ENCODE assay signal across 8 cellular contexts in genomic region chr17:20008242-20009051, GRCh38. TPM values are rescaled to one million over a fixed set of nuclear protein-coding genes. Genes with fewer than 3 reads are reported as not detected.
DNase-seq lines count a peak whose midpoint lies in the region; ATAC-seq and TF ChIP-seq lines count a peak whose summit lies in the region.

No MANE protein-coding gene starts in this region.

- H3K36me3 Mint-ChIP-seq in activated CD4-positive, alpha-beta memory T cell treated with anti-CD3 and anti-CD28 coated beads, Interleukin-2, amount 10 ng/mL, durations not matched to agents 7 days and 5 days (ENCODE audit: low read depth): no peaks in the 10 kb centered on the region

- H3K4me1 ChIP-seq in trophoblast cell (ENCODE audit: control insufficient read depth in 1 of 2, insufficient read depth in 2 of 2, low read length in 2 of 2): peaks cover 4 to 10% of the 10 kb centered on the region in 2 experiments

- peaks cover 14% of the 10 kb centered on the region for H3K27me3 ChIP-seq in trophoblast cell (ENCODE audit: insufficient read depth, low read length)

- intact Hi-C loops in Right ventricle myocardium superior (cut with DNase I): no loop called here

- H3K4me3 ChIP-seq in AG10803 (ENCODE audit: low read length) (peak overlapping the region; percentile 61), trophoblast cell (ENCODE audit: low read depth, low read length) (peak overlapping the region; percentile 78)

- ATAC-seq in GM18511 (IDR thresholded peaks at IDR 0.05; ENCODE audit: unreplicated experiment) (peak; percentile 33), HG03460 (IDR thresholded peaks at IDR 0.05; ENCODE audit: unreplicated experiment) (peak; percentile 14), Right ventricle myocardium superior (ENCODE audit: poor library complexity) (peak; percentile 50)

- peaks cover 45% of the 10 kb centered on the region for H3K27me3 Mint-ChIP-seq in activated CD4-positive, alpha-beta memory T cell treated with anti-CD3 and anti-CD28 coated beads, Interleukin-2, amount 10 ng/mL, durations not matched to agents 7 days and 5 days

- CTCF ChIA-PET in activated CD4-positive, alpha-beta memory T cell treated with anti-CD3 and anti-CD28 coated beads, Interleukin-2, amount 10 ng/mL, durations not matched to agents 7 days and 5 days (lab: Charles Lee): interaction anchor here (0.5 to 3.5 kb wide), 11 partner anchors 8 to 428 kb away, joined by 3 to 20 read pairs (median 4); no protein-coding TSS in a partner anchor

- H3K9me3 ChIP-seq in trophoblast cell (ENCODE audit: insufficient read depth, low read depth, low read length): no peaks in the 10 kb centered on the region

- no peak overlapping the region for H3K9ac ChIP-seq in trophoblast cell (ENCODE audit: low read length)

- H3K27ac ChIP-seq in trophoblast cell (ENCODE audit: low read depth, low read length): no peak overlapping the region

- H3K79me1 ChIP-seq in trophoblast cell (ENCODE audit: low read length): no peaks in the 10 kb centered on the region

- no peaks in the 10 kb centered on the region for H3K36me3 ChIP-seq in trophoblast cell (ENCODE audit: control insufficient read depth in 1 of 2, insufficient read depth in 2 of 2, low read length in 2 of 2)

- H4K12ac ChIP-seq in trophoblast cell (ENCODE audit: low read depth, low read length): peak overlapping the region; percentile 14

- no peaks in the 10 kb centered on the region for H3K9me3 Mint-ChIP-seq in activated CD4-positive, alpha-beta memory T cell treated with anti-CD3 and anti-CD28 coated beads, Interleukin-2, amount 10 ng/mL, durations not matched to agents 7 days and 5 days

- no peak overlapping the region for H3K14ac ChIP-seq in trophoblast cell (ENCODE audit: low read length)

- no peak overlapping the region for H2BK12ac ChIP-seq in trophoblast cell (ENCODE audit: low read length)

- no peaks in the 10 kb centered on the region for H3K79me2 ChIP-seq in trophoblast cell (ENCODE audit: control insufficient read depth, insufficient read depth, low read length, poor library complexity)

- H2AK5ac ChIP-seq in trophoblast cell (ENCODE audit: low read length): no peak overlapping the region

- no peak overlapping the region for H2BK120ac ChIP-seq in trophoblast cell (ENCODE audit: insufficient read depth, low read length, poor library complexity)

- TF ChIP-seq CTCF in AG10803 (conservative IDR thresholded peaks at IDR 0.05; ENCODE audit: low read length): no peak

- POLR2A ChIA-PET in activated CD4-positive, alpha-beta memory T cell treated with anti-CD3 and anti-CD28 coated beads, Interleukin-2, amount 10 ng/mL, durations not matched to agents 7 days and 5 days (lab: Charles Lee): interaction anchor here (1.0 to 3.0 kb wide), 3 partner anchors 12 to 31 kb away, joined by 3 to 18 read pairs (median 3); partner anchors contain the start of gene AKAP10

- no peak overlapping the region for H3K18ac ChIP-seq in trophoblast cell (ENCODE audit: low read length)

- H3K23ac ChIP-seq in trophoblast cell (ENCODE audit: low read length): no peak overlapping the region

- no peak overlapping the region for H3K4ac ChIP-seq in trophoblast cell (ENCODE audit: low read depth, low read length)

- H3K4me3 Mint-ChIP-seq in activated CD4-positive, alpha-beta memory T cell treated with anti-CD3 and anti-CD28 coated beads, Interleukin-2, amount 10 ng/mL, durations not matched to agents 7 days and 5 days: peak overlapping the region; percentile 86

- no peak for DNase-seq in AG10803 (ENCODE audit: low read depth)
- DNase-seq in activated CD4-positive, alpha-beta memory T cell treated with anti-CD3 and anti-CD28 coated beads, Interleukin-2, amount 10 ng/mL, durations not matched to agents 7 days and 5 days: peak; percentile 29
- no peak for DNase-seq in Right ventricle myocardium superior
- no peak for DNase-seq in trophoblast cell
- no peak for DNase-seq in 8988T
- DNase-seq in NCI-H1092 (lab: John Stamatoyannopoulos, UW): no peak

- peaks cover 14% of the 10 kb centered on the region for H3K4me1 Mint-ChIP-seq in activated CD4-positive, alpha-beta memory T cell treated with anti-CD3 and anti-CD28 coated beads, Interleukin-2, amount 10 ng/mL, durations not matched to agents 7 days and 5 days

- WGBS in trophoblast cell (ENCODE audit: extremely low coverage, insufficient coverage, insufficient read length): no CpG with 5 or more reads among the region's 35 CpGs

- H2BK5ac ChIP-seq in trophoblast cell (ENCODE audit: low read depth, low read length, poor library complexity): no peak overlapping the region

- H4K91ac ChIP-seq in trophoblast cell (ENCODE audit: low read depth, low read length): no peak overlapping the region

- peak overlapping the region; percentile 75 for H2AFZ ChIP-seq in trophoblast cell (ENCODE audit: insufficient read depth, low read length, poor library complexity)

- no peak overlapping the region for H3K27ac Mint-ChIP-seq in activated CD4-positive, alpha-beta memory T cell treated with anti-CD3 and anti-CD28 coated beads, Interleukin-2, amount 10 ng/mL, durations not matched to agents 7 days and 5 days

- H4K8ac ChIP-seq in trophoblast cell (ENCODE audit: low read depth, low read length): peak overlapping the region; percentile 37

- peak overlapping the region; percentile 99 for H3K4me2 ChIP-seq in trophoblast cell (ENCODE audit: low read length)

RNA-seq across cellular contexts. Expression of gene SPECC1, which starts 0.7 kb away (rescaled TPM):
- 10 to 100 TPM in 1 of 2 experiments, 1 to 10 TPM in 1; 9.6 to 10.3 TPM for total RNA-seq in activated CD4-positive, alpha-beta memory T cell treated with anti-CD3 and anti-CD28 coated beads, Interleukin-2, amount 10 ng/mL, durations not matched to agents 7 days and 5 days
- 8.5 TPM for total RNA-seq in Right ventricle myocardium superior
- 88.8 and 95.3 TPM in 2 replicates for polyA plus RNA-seq in trophoblast cell (2013)

RNA-seq across cellular contexts. Expression of gene AKAP10, which starts 30.8 kb away (rescaled TPM):
- 10 to 100 TPM; 43.0 to 43.9 TPM for total RNA-seq in activated CD4-positive, alpha-beta memory T cell treated with anti-CD3 and anti-CD28 coated beads, Interleukin-2, amount 10 ng/mL, durations not matched to agents 7 days and 5 days
- total RNA-seq in Right ventricle myocardium superior: 13.8 TPM
- 12.9 and 13.5 TPM in 2 replicates for polyA plus RNA-seq in trophoblast cell (2013)
